ENCODE assay signal across 16 cellular contexts in genomic region chr13:99050983-99051488, GRCh38.
A peak's percentile ranks its signal among the peaks of the same experiment; 100 is the strongest.
DNase-seq lines count a peak whose midpoint lies in the region; ATAC-seq, FAIRE-seq and TF ChIP-seq lines count a peak whose summit lies in the region.
"Had no signal": no experiment of that assay in that cellular context is flagged by ENCODE, and none has a peak within 500 bp of the region (broad histone marks: within the 10 kb centered on the region; RNA-seq: fewer than 3 reads in every experiment).

No MANE protein-coding gene starts in this region.

- no peak overlapping the region for H3K56ac ChIP-seq in H1 (replicated peaks; ENCODE audit: insufficient read length, low read depth, low read length)

- TF ChIP-seq EP300 in H1 (IDR thresholded peaks at IDR 0.05; ENCODE audit: borderline replicate concordance in 1 of 2, low read depth in 2 of 2, low read length in 2 of 2) (no peak), transverse colon (IDR thresholded peaks at IDR 0.05; ENCODE audit: low read depth) (no peak)

- no peaks in the 10 kb centered on the region for H3K23me2 ChIP-seq in H1 (ENCODE audit: low read depth, low read length)

- H4K8ac ChIP-seq in H1 (ENCODE audit: extremely low read depth, insufficient read depth, low read length) = no peak overlapping the region

- no peak overlapping the region for H2BK120ac ChIP-seq in H1 (replicated peaks; ENCODE audit: low read depth, low read length)

- no peak overlapping the region for H2BK20ac ChIP-seq in H1 (ENCODE audit: low read length)

- H3K4me2 ChIP-seq in H1 (ENCODE audit: insufficient read depth in 1 of 2, low read depth in 2 of 2, low read length in 2 of 2) = no peak overlapping the region

- no peak overlapping the region for H3K14ac ChIP-seq in H1 (ENCODE audit: insufficient read length)

- H2AK5ac ChIP-seq in H1 (ENCODE audit: low read depth, low read length) = no peak overlapping the region

- H2BK5ac ChIP-seq in H1 (ENCODE audit: low read depth, low read length) = no peak overlapping the region

- POLR2A ChIA-PET in H1 (lab: Charles Lee; ENCODE audit: partially characterized antibody) = no interaction called here

- peak; percentile 41 for DNase-seq in activated naive CD4-positive, alpha-beta T cell treated with anti-CD3 and anti-CD28 coated beads, Interleukin-2, amount 10 ng/mL, durations not matched to agents 7 days and 5 days
- DNase-seq in activated naive CD4-positive, alpha-beta T cell treated with Interleukin-2 at 50 U/mL for 16 hours = no peak
- DNase-seq in T-helper 17 cell (no peak), H1 (ENCODE audit: low read depth in 1 of 2, low spot score in 2 of 2) (no peak), transverse colon (no peak), GDM1 (lab: John Stamatoyannopoulos, UW) (no peak), COLO829 (ENCODE audit: low spot score) (no peak)
- no peak for DNase-seq in stimulated activated effector memory CD8-positive, alpha-beta T cell treated with anti-CD3 and anti-CD28 coated beads, Interleukin-12 subunit alpha, Interleukin-12 subunit beta, amount 100 ng/mL, for 72 hours (ENCODE audit: low spot score in 2 of 2)
- DNase-seq: activated gamma-delta T cell treated with Interleukin-2 at 50 U/mL for 16 hours, NCI-H1417 treated with DMSO at 0.1 percent for 48 hours, NCI-H345, SHP77, T1000 had no signal

- H3K27me3 ChIP-seq in H1 (replicated peaks in 1 of 4; ENCODE audit: control insufficient read depth in 3 of 4, extremely low read depth in 1 of 4, insufficient read depth in 3 of 4, low read length in 3 of 4) (no peaks in the 10 kb centered on the region), transverse colon (no peaks in the 10 kb centered on the region)
- H3K27me3 ChIP-seq: breast epithelium had no signal

- no peak overlapping the region for H3K4me3 ChIP-seq in H1 (ENCODE audit: extremely low read depth in 1 of 4, insufficient read depth in 2 of 4, low read depth in 3 of 4, low read length in 4 of 4)
- no peak overlapping the region for H3K4me3 ChIP-seq in transverse colon
- H3K4me3 ChIP-seq: breast epithelium had no signal

- no peak for FAIRE-seq in H1 (lab: Jason Lieb, UNC)

- H3K4me1 Mint-ChIP-seq in activated naive CD4-positive, alpha-beta T cell treated with anti-CD3 and anti-CD28 coated beads, Interleukin-2, amount 10 ng/mL, durations not matched to agents 7 days and 5 days = peaks cover 96% of the 10 kb centered on the region
- peaks cover 78% of the 10 kb centered on the region for H3K4me1 Mint-ChIP-seq in T-helper 17 cell
- H3K4me1 Mint-ChIP-seq in stimulated activated effector memory CD8-positive, alpha-beta T cell treated with anti-CD3 and anti-CD28 coated beads, Interleukin-12 subunit alpha, Interleukin-12 subunit beta, amount 100 ng/mL, for 72 hours = peaks cover 75% of the 10 kb centered on the region

- H3K79me2 ChIP-seq in H1 (ENCODE audit: control insufficient read depth in 1 of 2, insufficient read depth in 2 of 2, low read length in 2 of 2) = no peaks in the 10 kb centered on the region

- 0 out of 2 replicates have a peak, but pooled peaks cover 2% of the 10 kb centered on the region for H3K79me1 ChIP-seq in H1 (ENCODE audit: low read depth, low read length)

- in situ Hi-C loops in transverse colon (cut with MboI; ENCODE audit: low pct_ligation_motif_present in 1 of 4, low pct_unique_long_range_greater_than_20kb in 1 of 4, low sequenced_read_pairs in 3 of 4) = no loop called here

- no peak for TF ChIP-seq RAD21 in H1 (IDR thresholded peaks at IDR 0.05 in 1 of 2, conservative IDR thresholded peaks at IDR 0.05 in 1 of 2; ENCODE audit: low read depth in 2 of 2, low read length in 2 of 2)

- H3K27me3 Mint-ChIP-seq in activated naive CD4-positive, alpha-beta T cell treated with anti-CD3 and anti-CD28 coated beads, Interleukin-2, amount 10 ng/mL, durations not matched to agents 7 days and 5 days = no peaks in the 10 kb centered on the region
- no peaks in the 10 kb centered on the region for H3K27me3 Mint-ChIP-seq in T-helper 17 cell

- 92% methylated on average over 5 of the region's 7 CpGs; no CpG with 5 or more reads in 1 of the 2 experiments for WGBS in H1 (ENCODE audit: extremely low coverage in 1 of 2, insufficient coverage in 1 of 2, insufficient read length in 1 of 2, insufficient replicate concordance in 2 of 2, low coverage in 1 of 2, low lambda C conversion rate in 2 of 2, missing lambda C conversion rate in 1 of 2), 2 experiments
- 85% methylated on average over 7 of the region's 7 CpGs; no CpG with 5 or more reads in 1 of the 2 donors for WGBS in transverse colon (ENCODE audit: low coverage in 1 of 2), 2 donors

- no peak overlapping the region for H3K23ac ChIP-seq in H1 (ENCODE audit: insufficient read length)

- no peak overlapping the region for H3K18ac ChIP-seq in H1 (ENCODE audit: extremely low read depth, low read length)

- no peaks in the 10 kb centered on the region for H3K36me3 ChIP-seq in H1 (ENCODE audit: control insufficient read depth in 2 of 4, insufficient read depth in 4 of 4, low read length in 3 of 4)
- no peaks in the 10 kb centered on the region for H3K36me3 ChIP-seq in transverse colon
- H3K36me3 ChIP-seq: breast epithelium had no signal

- peak overlapping the region; percentile 99 for H3K27ac Mint-ChIP-seq in activated naive CD4-positive, alpha-beta T cell treated with anti-CD3 and anti-CD28 coated beads, Interleukin-2, amount 10 ng/mL, durations not matched to agents 7 days and 5 days
- H3K27ac Mint-ChIP-seq in T-helper 17 cell = peak overlapping the region; percentile 95
- H3K27ac Mint-ChIP-seq in stimulated activated effector memory CD8-positive, alpha-beta T cell treated with anti-CD3 and anti-CD28 coated beads, Interleukin-12 subunit alpha, Interleukin-12 subunit beta, amount 100 ng/mL, for 72 hours = peak overlapping the region; percentile 50
- H3K27ac Mint-ChIP-seq: mesothelial cell of epicardium had no signal

- H2AFZ ChIP-seq in H1 (ENCODE audit: low read length) = no peak overlapping the region

- no peaks in the 10 kb centered on the region for H3K9me3 ChIP-seq in T-helper 17 cell (ENCODE audit: control insufficient read depth, low read length, poor library complexity, severe bottlenecking)
- H3K9me3 ChIP-seq in H1 (ENCODE audit: insufficient read depth in 2 of 2, low read depth in 1 of 2, low read length in 1 of 2) = no peaks in the 10 kb centered on the region
- no peaks in the 10 kb centered on the region for H3K9me3 ChIP-seq in transverse colon
- H3K9me3 ChIP-seq: breast epithelium had no signal

- H2BK15ac ChIP-seq in H1 (ENCODE audit: low read length) = no peak overlapping the region

- H3K4ac ChIP-seq in H1 (replicated peaks; ENCODE audit: insufficient read length, low read depth, low read length) = no peak overlapping the region

- H4K5ac ChIP-seq in H1 (ENCODE audit: insufficient read length, low read depth, low read length) = no peak overlapping the region

- H2BK12ac ChIP-seq in H1 (ENCODE audit: low read depth, low read length) = no peak overlapping the region

- intact Hi-C loops in transverse colon (cut with DNase I; ENCODE audit: low total_unique reads) = no loop called here

- H4K20me1 ChIP-seq in H1 (replicated peaks in 1 of 2; ENCODE audit: control insufficient read depth in 1 of 2, insufficient read depth in 2 of 2, low read length in 2 of 2) = no peaks in the 10 kb centered on the region

- peak overlapping the region; percentile 69 for H3K4me3 Mint-ChIP-seq in activated naive CD4-positive, alpha-beta T cell treated with anti-CD3 and anti-CD28 coated beads, Interleukin-2, amount 10 ng/mL, durations not matched to agents 7 days and 5 days
- H3K4me3 Mint-ChIP-seq in T-helper 17 cell = peak overlapping the region; percentile 87
- H3K4me3 Mint-ChIP-seq in stimulated activated effector memory CD8-positive, alpha-beta T cell treated with anti-CD3 and anti-CD28 coated beads, Interleukin-12 subunit alpha, Interleukin-12 subunit beta, amount 100 ng/mL, for 72 hours = peak overlapping the region; percentile 17
- H3K4me3 Mint-ChIP-seq: mesothelial cell of epicardium had no signal

- H3K27ac ChIP-seq in H1 (ENCODE audit: low read depth, low read length) = no peak overlapping the region
- peak overlapping the region in 1 of 4 donors; percentile 2 for H3K27ac ChIP-seq in transverse colon
- H3K27ac ChIP-seq: breast epithelium had no signal

- CTCF ChIA-PET in activated naive CD4-positive, alpha-beta T cell treated with anti-CD3 and anti-CD28 coated beads, Interleukin-2, amount 10 ng/mL, durations not matched to agents 7 days and 5 days (lab: Charles Lee) = interaction anchor here (0.6 to 4.4 kb wide), 8 partner anchors 8 to 181 kb away, joined by 3 to 22 read pairs (median 3); no protein-coding TSS in a partner anchor
- CTCF ChIA-PET in H1 (lab: Charles Lee; ENCODE audit: partially characterized antibody) = interaction anchor here (1.1 to 2.2 kb wide), 6 partner anchors 13 to 606 kb away, joined by 3 to 7 read pairs (median 4); no protein-coding TSS in a partner anchor

- TF ChIP-seq CTCF in H1 (IDR thresholded peaks at IDR 0.05; ENCODE audit: control extremely low read depth in 1 of 3, insufficient read depth in 1 of 3, low read depth in 1 of 3, low read length in 3 of 3) (no peak), transverse colon (IDR thresholded peaks at IDR 0.05) (no peak)

- TF ChIP-seq POLR2A in H1 (IDR thresholded peaks at IDR 0.05; ENCODE audit: control extremely low read depth in 1 of 2, low read depth in 2 of 2, low read length in 2 of 2) (no peak), transverse colon (IDR thresholded peaks at IDR 0.05) (no peak)

- H3K4me1 ChIP-seq in H1 (replicated peaks in 1 of 4; ENCODE audit: control insufficient read depth in 3 of 4, insufficient read depth in 4 of 4, low read length in 3 of 4) (peaks cover 0 to 4% (median 2%) of the 10 kb centered on the region in 4 experiments; a peak in 3 of 7 replicates), transverse colon (peaks cover 11 to 58% (median 19%) of the 10 kb centered on the region in 4 donors)

- peak; percentile 12 for ATAC-seq in T-helper 17 cell
- no peak for ATAC-seq in stimulated activated effector memory CD8-positive, alpha-beta T cell treated with anti-CD3 and anti-CD28 coated beads, Interleukin-12 subunit alpha, Interleukin-12 subunit beta, amount 100 ng/mL, for 72 hours
- ATAC-seq: HCT116 had no signal

- no peaks in the 10 kb centered on the region for H3K9me3 Mint-ChIP-seq in activated naive CD4-positive, alpha-beta T cell treated with anti-CD3 and anti-CD28 coated beads, Interleukin-2, amount 10 ng/mL, durations not matched to agents 7 days and 5 days
- H3K9me3 Mint-ChIP-seq in stimulated activated effector memory CD8-positive, alpha-beta T cell treated with anti-CD3 and anti-CD28 coated beads, Interleukin-12 subunit alpha, Interleukin-12 subunit beta, amount 100 ng/mL, for 72 hours = no peaks in the 10 kb centered on the region
- H3K9me3 Mint-ChIP-seq: mesothelial cell of epicardium had no signal

- H3K36me3 Mint-ChIP-seq in activated naive CD4-positive, alpha-beta T cell treated with anti-CD3 and anti-CD28 coated beads, Interleukin-2, amount 10 ng/mL, durations not matched to agents 7 days and 5 days = peaks cover 38% of the 10 kb centered on the region
- no peaks in the 10 kb centered on the region for H3K36me3 Mint-ChIP-seq in T-helper 17 cell (ENCODE audit: low read depth)
- H3K36me3 Mint-ChIP-seq in stimulated activated effector memory CD8-positive, alpha-beta T cell treated with anti-CD3 and anti-CD28 coated beads, Interleukin-12 subunit alpha, Interleukin-12 subunit beta, amount 100 ng/mL, for 72 hours = peaks cover 4% of the 10 kb centered on the region
- H3K36me3 Mint-ChIP-seq: mesothelial cell of epicardium had no signal

- no peak overlapping the region for H3K9ac ChIP-seq in H1 (replicated peaks in 1 of 4; ENCODE audit: extremely low read depth in 1 of 4, low read depth in 3 of 4, low read length in 3 of 4)

- no peak overlapping the region for H4K91ac ChIP-seq in H1 (replicated peaks; ENCODE audit: insufficient read length, low read length)

Comparison
In these comparisons a context has a peak if more than half of its experiments do, and no peak if none do; other contexts are left out.
1. H3K4me3 Mint-ChIP-seq: peak in every context shown above with its lines; median percentile 87 in T-helper 17 cell; 69 in activated naive CD4-positive, alpha-beta T cell treated with anti-CD3 and anti-CD28 coated beads, Interleukin-2, amount 10 ng/mL, durations not matched to agents 7 days and 5 days; 17 in stimulated activated effector memory CD8-positive, alpha-beta T cell treated with anti-CD3 and anti-CD28 coated beads, Interleukin-12 subunit alpha, Interleukin-12 subunit beta, amount 100 ng/mL, for 72 hours.